ENCODE assay signal across 1 cellular context in the genomic region with DNA sequence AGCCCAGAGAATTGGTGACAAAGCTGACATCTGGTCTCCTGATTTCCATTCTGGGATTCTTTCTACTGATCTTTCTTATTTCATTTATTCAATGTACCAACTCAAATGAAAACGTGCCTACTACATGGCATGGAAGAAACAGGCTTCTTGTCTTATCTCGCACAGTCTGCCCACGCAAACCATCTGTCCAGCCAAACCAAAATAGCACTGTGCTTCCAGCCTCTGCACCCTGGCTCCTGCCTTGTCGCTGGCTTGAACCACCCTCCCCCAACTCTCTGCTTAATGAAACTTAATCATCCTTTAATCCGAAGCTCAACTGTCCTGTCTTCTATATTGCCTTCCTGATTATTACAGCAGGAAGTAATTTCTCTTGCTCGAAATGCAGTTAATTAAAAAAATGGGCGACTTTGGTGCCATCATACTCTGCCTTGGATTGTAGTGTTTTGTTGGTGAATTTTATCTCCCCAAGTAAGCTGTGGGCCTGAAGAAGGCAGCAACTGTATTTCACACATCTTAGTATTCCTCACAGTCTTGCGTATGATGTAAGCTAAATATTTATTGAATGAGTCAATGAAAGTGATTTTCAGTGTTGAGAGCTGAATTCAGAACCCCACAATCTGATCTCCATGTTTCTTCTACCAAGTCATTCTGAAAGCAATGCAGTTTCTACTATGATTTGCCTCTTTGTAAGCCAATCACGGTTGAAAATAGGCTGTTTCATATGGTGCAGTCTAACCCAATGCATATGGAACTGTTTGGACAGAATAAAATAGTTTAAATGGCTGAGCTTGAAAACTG.
TF ChIP-seq lines count a peak whose summit lies in the region.

No MANE protein-coding gene starts in this region.

TF ChIP-seq in K562, 482 proteins besides CTCF, POLR2A, EP300 and RAD21:
- TF ChIP-seq ZBTB7A (IDR thresholded peaks at IDR 0.05; ENCODE audit: borderline replicate concordance, control insufficient read depth, low read depth, low read length) (no peak), ZNF239 (CRISPR knock-in tag; IDR thresholded peaks at IDR 0.05) (no peak), GTF2F1 (IDR thresholded peaks at IDR 0.05; ENCODE audit: low read depth, low read length) (no peak), NCOR1 (IDR thresholded peaks at IDR 0.05) (no peak), MAZ (CRISPR knock-in tag; conservative IDR thresholded peaks at IDR 0.05 in 1 of 2, IDR thresholded peaks at IDR 0.05 in 1 of 2) (no peak), PHF20 (IDR thresholded peaks at IDR 0.05; ENCODE audit: partially characterized antibody) (no peak), ZNF197 (CRISPR knock-in tag; IDR thresholded peaks at IDR 0.05; ENCODE audit: low read depth) (no peak), NFE2 (IDR thresholded peaks at IDR 0.05; ENCODE audit: low read depth) (no peak), CEBPG (CRISPR knock-in tag; IDR thresholded peaks at IDR 0.05) (no peak), CEBPG (tag; conservative IDR thresholded peaks at IDR 0.05 in 1 of 2, IDR thresholded peaks at IDR 0.05 in 1 of 2) (0 out of 4 replicates have a peak, but pooled peaks of 1 of the 2 experiments have one; percentile 10), EGR1 (conservative IDR thresholded peaks at IDR 0.05) (peak; percentile 57), E2F4 (CRISPR knock-in tag; IDR thresholded peaks at IDR 0.05; ENCODE audit: low read depth) (no peak), ZNF449 (CRISPR knock-in tag; IDR thresholded peaks at IDR 0.05) (no peak), NR2C2 (CRISPR knock-in tag; IDR thresholded peaks at IDR 0.05) (no peak), NR2C2 (tag; IDR thresholded peaks at IDR 0.05) (no peak), TOE1 (IDR thresholded peaks at IDR 0.05; ENCODE audit: borderline replicate concordance) (no peak), TOE1 (CRISPR knock-in tag; IDR thresholded peaks at IDR 0.05; ENCODE audit: borderline replicate concordance, low read depth) (no peak), HSF4 (CRISPR knock-in tag; IDR thresholded peaks at IDR 0.05; ENCODE audit: borderline replicate concordance) (no peak)
- TF ChIP-seq, protein P1, sequence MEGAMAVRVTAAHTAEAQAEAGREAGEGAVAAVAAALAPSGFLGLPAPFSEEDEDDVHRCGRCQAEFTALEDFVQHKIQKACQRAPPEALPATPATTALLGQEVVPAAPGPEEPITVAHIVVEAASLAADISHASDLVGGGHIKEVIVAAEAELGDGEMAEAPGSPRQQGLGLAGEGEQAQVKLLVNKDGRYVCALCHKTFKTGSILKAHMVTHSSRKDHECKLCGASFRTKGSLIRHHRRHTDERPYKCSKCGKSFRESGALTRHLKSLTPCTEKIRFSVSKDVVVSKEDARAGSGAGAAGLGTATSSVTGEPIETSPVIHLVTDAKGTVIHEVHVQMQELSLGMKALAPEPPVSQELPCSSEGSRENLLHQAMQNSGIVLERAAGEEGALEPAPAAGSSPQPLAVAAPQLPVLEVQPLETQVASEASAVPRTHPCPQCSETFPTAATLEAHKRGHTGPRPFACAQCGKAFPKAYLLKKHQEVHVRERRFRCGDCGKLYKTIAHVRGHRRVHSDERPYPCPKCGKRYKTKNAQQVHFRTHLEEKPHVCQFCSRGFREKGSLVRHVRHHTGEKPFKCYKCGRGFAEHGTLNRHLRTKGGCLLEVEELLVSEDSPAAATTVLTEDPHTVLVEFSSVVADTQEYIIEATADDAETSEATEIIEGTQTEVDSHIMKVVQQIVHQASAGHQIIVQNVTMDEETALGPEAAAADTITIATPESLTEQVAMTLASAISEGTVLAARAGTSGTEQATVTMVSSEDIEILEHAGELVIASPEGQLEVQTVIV (CRISPR knock-in tag; IDR thresholded peaks at IDR 0.05; ENCODE audit: borderline replicate concordance): no peak
- TF ChIP-seq, protein P2, sequence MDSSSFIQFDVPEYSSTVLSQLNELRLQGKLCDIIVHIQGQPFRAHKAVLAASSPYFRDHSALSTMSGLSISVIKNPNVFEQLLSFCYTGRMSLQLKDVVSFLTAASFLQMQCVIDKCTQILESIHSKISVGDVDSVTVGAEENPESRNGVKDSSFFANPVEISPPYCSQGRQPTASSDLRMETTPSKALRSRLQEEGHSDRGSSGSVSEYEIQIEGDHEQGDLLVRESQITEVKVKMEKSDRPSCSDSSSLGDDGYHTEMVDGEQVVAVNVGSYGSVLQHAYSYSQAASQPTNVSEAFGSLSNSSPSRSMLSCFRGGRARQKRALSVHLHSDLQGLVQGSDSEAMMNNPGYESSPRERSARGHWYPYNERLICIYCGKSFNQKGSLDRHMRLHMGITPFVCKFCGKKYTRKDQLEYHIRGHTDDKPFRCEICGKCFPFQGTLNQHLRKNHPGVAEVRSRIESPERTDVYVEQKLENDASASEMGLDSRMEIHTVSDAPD (CRISPR knock-in tag; IDR thresholded peaks at IDR 0.05): no peak
